In the genomic region with DNA sequence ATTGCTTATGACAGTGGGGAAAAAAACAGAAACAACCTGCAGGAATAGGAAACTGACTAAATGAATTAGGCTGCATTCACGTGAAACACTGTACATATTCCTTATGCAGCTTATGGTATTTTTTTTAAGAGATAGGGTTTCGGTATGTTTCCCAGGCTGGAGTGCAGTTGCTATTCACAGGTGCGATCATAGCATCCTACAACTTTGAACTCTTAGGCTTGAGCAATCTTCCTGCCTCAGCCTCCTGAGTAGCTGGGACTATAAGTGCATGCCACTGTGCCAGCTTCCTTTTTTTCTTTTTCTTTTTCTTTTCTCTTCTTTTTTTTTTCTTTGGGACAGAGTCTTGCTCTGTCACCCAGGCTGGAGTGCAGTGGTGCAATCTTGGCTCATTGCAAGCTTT, we compare ENCODE assay signal across 27 cellular contexts. TPM values are rescaled to one million over a fixed set of nuclear protein-coding genes. Genes with fewer than 3 reads are reported as not detected.
DNase-seq lines count a peak whose midpoint lies in the region; ATAC-seq and TF ChIP-seq lines count a peak whose summit lies in the region.
"Had no signal": no experiment of that assay in that cellular context is flagged by ENCODE, and none has a peak within 500 bp of the region (broad histone marks: within the 10 kb centered on the region; RNA-seq: fewer than 3 reads in every experiment).

No MANE protein-coding gene starts in this region.

- no peaks in the 10 kb centered on the region for H3K4me1 ChIP-seq in PC-9 (replicated peaks; ENCODE audit: insufficient read depth)

- 0 out of 2 replicates have a peak overlapping the region, but pooled peaks have one; percentile 16 for H3K4me2 ChIP-seq in PC-9
- H3K4me2 ChIP-seq: KMS-11 had no signal

- no peaks in the 10 kb centered on the region for H3K27me3 ChIP-seq in PC-9 (ENCODE audit: insufficient read depth, low read depth)

- H3F3A ChIP-seq in PC-9 (ENCODE audit: insufficient read depth, low read depth), result no peaks in the 10 kb centered on the region

- no peak overlapping the region for H3K27ac ChIP-seq in PC-9
- H3K27ac ChIP-seq: 22Rv1, GM23248, KMS-11 had no signal

- POLR2A ChIA-PET in PC-9 (lab: Charles Lee; ENCODE audit: unreplicated experiment), result no interaction called here

- ATAC-seq in GM18873 (IDR thresholded peaks at IDR 0.05; ENCODE audit: low FRiP score, unreplicated experiment), result no peak
- ATAC-seq: PC-3 had no signal

- H3K79me2 ChIP-seq in PC-9 (ENCODE audit: low read depth), result no peaks in the 10 kb centered on the region

- no peaks in the 10 kb centered on the region for H3K9me2 ChIP-seq in PC-9 (ENCODE audit: insufficient read depth)

- no peaks in the 10 kb centered on the region for H3K9me3 ChIP-seq in PC-9 (ENCODE audit: insufficient read depth, low read depth)

- no peak for TF ChIP-seq CTCF in PC-9 (conservative IDR thresholded peaks at IDR 0.05)

- H4K20me1 ChIP-seq in PC-9 (ENCODE audit: insufficient read depth), result no peaks in the 10 kb centered on the region

- intact Hi-C loops in PC-9 (cut with micrococcal nuclease; ENCODE audit: unreplicated experiment), result loop anchor here (5.0 kb wide), 1 partner anchor 33 kb away; no protein-coding TSS in a partner anchor

- CTCF ChIA-PET in PC-9 (lab: Charles Lee), result interaction anchor here (0.5 to 0.7 kb wide), 3 partner anchors 20 to 110 kb away, joined by 3 read pairs; no protein-coding TSS in a partner anchor

- H3K36me3 ChIP-seq in PC-9 (ENCODE audit: low read depth), result no peaks in the 10 kb centered on the region

- no peak overlapping the region for H3K4me3 ChIP-seq in PC-9
- H3K4me3 ChIP-seq: GM23248 had no signal

- no peak overlapping the region for H2AFZ ChIP-seq in PC-9
- H2AFZ ChIP-seq: GM23248 had no signal

- DNase-seq in NOMO-1 (lab: John Stamatoyannopoulos, UW; ENCODE audit: unreplicated experiment in 2 of 2) (peak; percentile 23 to 28), NOMO-1 treated with dmso at 0.1 percent for 144 hours (lab: John Stamatoyannopoulos, UW; ENCODE audit: unreplicated experiment) (no peak), CD1c-positive myeloid dendritic cell (ENCODE audit: extremely low spot score) (peak; percentile 20), MV-4-11 (lab: John Stamatoyannopoulos, UW) (peak; percentile 72), PC-9 (no peak), epidermal melanocyte (ENCODE audit: insufficient read length, low spot score) (no peak)
- DNase-seq in stimulated activated naive CD4-positive, alpha-beta T cell (lab: John Stamatoyannopoulos, UW), result no peak
- DNase-seq: CD4-positive, CD25-positive, alpha-beta regulatory T cell; DMS153; DND-41; H9; HFFc6; MM.1S; NCI-H2029; NCI-H446; NCI-H524 treated with DMSO at 0.1 percent for 48 hours; NCI-H82; NK-92 treated with Interleukin-12 subunit alpha and Interleukin-12 subunit beta, amount 100 ng/mL, for 24 hours; PC-3; T-helper 1 cell had no signal

- no TSS peak for BruUV-seq in PC-9 (replicated peaks; lab: Mats Ljungman, UMichigan)

RNA-seq across cellular contexts. Expression of gene SPPL3, which starts 35.8 kb away (rescaled TPM):
- 27.1 and 44.7 TPM in 2 replicates for total RNA-seq in PC-9 (2021)

RNA-seq across cellular contexts. Expression of gene HNF1A, which starts 38.4 kb away (rescaled TPM):
- not detected in 2 replicates for total RNA-seq in PC-9 (2021)
- total RNA-seq: B cell; CD4-positive, CD25-positive, alpha-beta regulatory T cell; GM23248; H9; HFFc6; PC-3; Right ventricle myocardium inferior; RPMI7951 had no signal

Comparison
In these comparisons a context has a peak if more than half of its experiments do, and no peak if none do; other contexts are left out.
1. DNase-seq: peak in NOMO-1 (2 of 2), CD1c-positive myeloid dendritic cell (single experiment) and MV-4-11 (single experiment); none in NOMO-1 treated with dmso at 0.1 percent for 144 hours (single experiment), PC-9 (0 of 2), epidermal melanocyte (single experiment) and stimulated activated naive CD4-positive, alpha-beta T cell (0 of 6).